ENCODE assay signal across 14 cellular contexts in genomic region chr3:4753073-4753691, GRCh38.
A peak's percentile ranks its signal among the peaks of the same experiment; 100 is the strongest.
DNase-seq lines count a peak whose midpoint lies in the region; ATAC-seq and TF ChIP-seq lines count a peak whose summit lies in the region.
"Had no signal": no experiment of that assay in that cellular context is flagged by ENCODE, and none has a peak within 500 bp of the region (broad histone marks: within the 10 kb centered on the region; RNA-seq: fewer than 3 reads in every experiment).

No MANE protein-coding gene starts in this region.

- H3K4me1 Mint-ChIP-seq in stimulated activated naive CD8-positive, alpha-beta T cell treated with anti-CD3 and anti-CD28 coated beads, Interleukin-15, amount 100 ng/mL, for 72 hours: peaks cover 91% of the 10 kb centered on the region

- CTCF ChIA-PET in PC-9 (lab: Charles Lee): no interaction called here

- no peaks in the 10 kb centered on the region for H3K27me3 Mint-ChIP-seq in stimulated activated naive CD8-positive, alpha-beta T cell treated with anti-CD3 and anti-CD28 coated beads, Interleukin-15, amount 100 ng/mL, for 72 hours

- H3K9me3 ChIP-seq in PC-9 (ENCODE audit: insufficient read depth, low read depth): no peaks in the 10 kb centered on the region
- H3K9me3 ChIP-seq in esophagus squamous epithelium: no peaks in the 10 kb centered on the region
- no peaks in the 10 kb centered on the region for H3K9me3 ChIP-seq in transverse colon
- H3K9me3 ChIP-seq: Peyer's patch, psoas muscle had no signal

- no peaks in the 10 kb centered on the region for H4K20me1 ChIP-seq in PC-9 (ENCODE audit: insufficient read depth)

- BruUV-seq in PC-9 (replicated peaks; lab: Mats Ljungman, UMichigan): no TSS peak

- H3K4me3 Mint-ChIP-seq in stimulated activated naive CD8-positive, alpha-beta T cell treated with anti-CD3 and anti-CD28 coated beads, Interleukin-15, amount 100 ng/mL, for 72 hours: no peak overlapping the region
- H3K4me3 Mint-ChIP-seq: activated naive CD4-positive, alpha-beta T cell treated with anti-CD3 and anti-CD28 coated beads for 36 hours; GM23338 had no signal

- H3K4me1 ChIP-seq in PC-9 (replicated peaks; ENCODE audit: insufficient read depth) (peaks cover 19% of the 10 kb centered on the region), esophagus squamous epithelium (peaks cover 24 to 82% (median 25%) of the 10 kb centered on the region in 3 donors), transverse colon (peaks cover 34 to 53% (median 43%) of the 10 kb centered on the region in 4 donors)

- TF ChIP-seq EP300 in transverse colon (IDR thresholded peaks at IDR 0.05; ENCODE audit: low read depth): no peak

- no peak for DNase-seq in stimulated activated naive CD8-positive, alpha-beta T cell treated with anti-CD3 and anti-CD28 coated beads, Interleukin-15, Interleukin-2, amounts not matched to agents 100 U/mL and 50 U/mL, for 24 hours
- DNase-seq in stimulated activated naive CD8-positive, alpha-beta T cell treated with anti-CD3 and anti-CD28 coated beads, Interleukin-15, amount 100 ng/mL, for 72 hours: no peak
- DNase-seq in PC-9: no peak
- DNase-seq in esophagus squamous epithelium (lab: John Stamatoyannopoulos, UW): no peak
- DNase-seq in transverse colon: no peak
- no peak for DNase-seq in SIG-M5 treated with dmso at 0.1 percent for 504 hours (lab: John Stamatoyannopoulos, UW; ENCODE audit: unreplicated experiment)
- DNase-seq in SIG-M5 (lab: John Stamatoyannopoulos, UW): no peak
- no peak for DNase-seq in effector CD4-positive, alpha-beta T cell
- DNase-seq: activated naive CD4-positive, alpha-beta T cell treated with anti-CD3 and anti-CD28 coated beads for 36 hours; effector memory CD4-positive, alpha-beta T cell; Peyer's patch; psoas muscle had no signal

- H3K27me3 ChIP-seq in PC-9 (ENCODE audit: insufficient read depth, low read depth) (no peaks in the 10 kb centered on the region), esophagus squamous epithelium (no peaks in the 10 kb centered on the region), transverse colon (no peaks in the 10 kb centered on the region)
- H3K27me3 ChIP-seq: Peyer's patch had no signal

- WGBS in esophagus squamous epithelium, 2 donors: 88 to 97% methylated on average over 11 to 13 of the region's 15 CpGs
- 93% methylated on average over 8 to 15 of the region's 15 CpGs for WGBS in transverse colon (ENCODE audit: low coverage in 1 of 2), 2 donors

- 0 out of 2 replicates have a peak overlapping the region, but pooled peaks have one; percentile 19 for H3K27ac ChIP-seq in PC-9
- H3K27ac ChIP-seq in esophagus squamous epithelium: peak overlapping the region; percentile 18 to 92 (median 88)
- peak overlapping the region in 3 of 4 donors; percentile 68 to 76 (median 76) for H3K27ac ChIP-seq in transverse colon
- H3K27ac ChIP-seq: psoas muscle, VCaP had no signal

- peaks cover 0 to 5% of the 10 kb centered on the region in 2 donors for H3K9me3 Mint-ChIP-seq in stimulated activated naive CD8-positive, alpha-beta T cell treated with anti-CD3 and anti-CD28 coated beads, Interleukin-15, amount 100 ng/mL, for 72 hours
- H3K9me3 Mint-ChIP-seq: activated naive CD4-positive, alpha-beta T cell treated with anti-CD3 and anti-CD28 coated beads for 36 hours; GM23338 had no signal

- POLR2A ChIA-PET in PC-9 (lab: Charles Lee; ENCODE audit: unreplicated experiment): no interaction called here

- no peak overlapping the region for H2AFZ ChIP-seq in PC-9
- H2AFZ ChIP-seq: GM23338 had no signal

- peak; percentile 26 for ATAC-seq in stimulated activated naive CD8-positive, alpha-beta T cell treated with anti-CD3 and anti-CD28 coated beads, Interleukin-15, Interleukin-2, amounts not matched to agents 100 U/mL and 50 U/mL, for 24 hours
- no peak for ATAC-seq in stimulated activated naive CD8-positive, alpha-beta T cell treated with anti-CD3 and anti-CD28 coated beads, Interleukin-15, amount 100 ng/mL, for 72 hours
- ATAC-seq: GM23338, psoas muscle had no signal

- H3K4me2 ChIP-seq in PC-9: no peak overlapping the region
- H3K4me2 ChIP-seq: GM23338 had no signal

- no peaks in the 10 kb centered on the region for H3K36me3 ChIP-seq in PC-9 (ENCODE audit: low read depth)
- H3K36me3 ChIP-seq in esophagus squamous epithelium: no peaks in the 10 kb centered on the region
- H3K36me3 ChIP-seq in transverse colon: no peaks in the 10 kb centered on the region
- H3K36me3 ChIP-seq: Peyer's patch had no signal

- no peaks in the 10 kb centered on the region for H3K9me2 ChIP-seq in PC-9 (ENCODE audit: insufficient read depth)

- no peak for TF ChIP-seq POLR2A in esophagus squamous epithelium (IDR thresholded peaks at IDR 0.05)
- TF ChIP-seq POLR2A in transverse colon (IDR thresholded peaks at IDR 0.05): no peak

- H3K27ac Mint-ChIP-seq in stimulated activated naive CD8-positive, alpha-beta T cell treated with anti-CD3 and anti-CD28 coated beads, Interleukin-15, amount 100 ng/mL, for 72 hours: peak overlapping the region in 1 of 2 donors; percentile 9
- H3K27ac Mint-ChIP-seq: activated naive CD4-positive, alpha-beta T cell treated with anti-CD3 and anti-CD28 coated beads for 36 hours; GM23338 had no signal

- TF ChIP-seq CTCF in PC-9 (conservative IDR thresholded peaks at IDR 0.05): no peak
- no peak for TF ChIP-seq CTCF in esophagus squamous epithelium (IDR thresholded peaks at IDR 0.05)
- no peak for TF ChIP-seq CTCF in transverse colon (IDR thresholded peaks at IDR 0.05)

- peaks cover 4% of the 10 kb centered on the region; the same call in 1 of the 2 replicates for H3F3A ChIP-seq in PC-9 (ENCODE audit: insufficient read depth, low read depth)

- H3K4me3 ChIP-seq in PC-9 (no peak overlapping the region), esophagus squamous epithelium (no peak overlapping the region), transverse colon (no peak overlapping the region)
- H3K4me3 ChIP-seq: GM23338, Peyer's patch, psoas muscle had no signal

- no peaks in the 10 kb centered on the region for H3K79me2 ChIP-seq in PC-9 (ENCODE audit: low read depth)

- in situ Hi-C loops in transverse colon (cut with MboI; ENCODE audit: low pct_ligation_motif_present in 1 of 4, low pct_unique_long_range_greater_than_20kb in 1 of 4, low sequenced_read_pairs in 3 of 4): no loop called here

- intact Hi-C loops in PC-9 (cut with micrococcal nuclease; ENCODE audit: unreplicated experiment): no loop called here
- intact Hi-C loops in esophagus squamous epithelium (cut with DNase I): no loop called here
- intact Hi-C loops in transverse colon (cut with DNase I; ENCODE audit: low total_unique reads): no loop called here

Comparison
In these comparisons a context has a peak if more than half of its experiments do, and no peak if none do; other contexts are left out.
1. H3K27ac ChIP-seq: peak in every context shown above with its lines; median percentile 88 in esophagus squamous epithelium; 76 in transverse colon; 19 in PC-9.